ENCODE assay signal across 11 cellular contexts in the genomic region with DNA sequence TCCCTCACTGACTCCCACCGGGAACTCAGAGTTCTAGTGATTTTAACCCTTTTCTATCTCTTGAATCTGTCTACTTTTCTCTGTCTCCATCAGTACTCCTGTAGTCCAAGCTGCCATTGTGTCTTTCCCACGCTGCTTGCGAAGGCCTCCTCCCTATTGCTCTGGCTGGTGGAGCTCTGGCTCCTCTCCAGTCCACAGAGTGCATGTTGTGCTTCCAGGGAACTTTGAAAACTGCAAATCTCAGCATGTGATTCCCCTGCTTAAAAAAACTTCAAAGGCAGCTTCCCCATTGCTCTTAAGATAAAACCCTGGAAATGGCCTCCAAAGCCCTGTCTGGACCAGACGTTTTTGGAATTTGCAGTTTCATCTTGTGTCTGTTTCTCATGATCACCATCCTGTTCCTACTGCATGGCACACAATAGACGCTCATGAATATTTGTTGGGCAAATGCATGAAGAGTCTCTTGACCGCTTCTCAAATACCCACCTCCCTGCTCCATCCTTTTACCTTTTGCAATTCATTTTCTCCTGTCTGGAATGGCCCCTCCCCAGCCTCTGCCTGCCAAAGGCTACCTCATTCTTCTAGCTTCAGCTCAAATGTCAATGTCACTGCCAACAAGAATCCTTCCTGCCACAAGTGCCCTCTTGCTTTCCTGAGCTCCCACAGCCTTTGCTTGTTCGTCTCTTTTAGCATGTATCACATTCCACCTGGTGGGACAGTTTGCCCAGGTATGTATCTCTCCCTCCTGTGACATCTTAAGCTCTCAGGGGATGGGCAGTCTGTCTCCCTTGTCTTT.
DNase-seq lines count a peak whose midpoint lies in the region; ATAC-seq and TF ChIP-seq lines count a peak whose summit lies in the region.
"Had no signal": no experiment of that assay in that cellular context is flagged by ENCODE, and none has a peak within 500 bp of the region (broad histone marks: within the 10 kb centered on the region; RNA-seq: fewer than 3 reads in every experiment).

No MANE protein-coding gene starts in this region.

- H3K27me3 ChIP-seq in colonic mucosa, result no peaks in the 10 kb centered on the region

- peaks cover 35% of the 10 kb centered on the region for H3K36me3 Mint-ChIP-seq in stimulated activated effector memory CD8-positive, alpha-beta T cell treated with anti-CD3 and anti-CD28 coated beads, Interleukin-12 subunit alpha, Interleukin-12 subunit beta, amount 100 ng/mL, for 72 hours
- peaks cover 15 to 22% of the 10 kb centered on the region in 2 donors for H3K36me3 Mint-ChIP-seq in stimulated activated naive B cell treated with anti-CD40 and anti-IgM and Interleukin-4, amounts not matched to agents 10 μg/mL and 1 μg/mL and 100 μg/mL, for 72 hours

- H3K4me1 ChIP-seq in colonic mucosa, result no peaks in the 10 kb centered on the region

- H3K36me3 ChIP-seq in colonic mucosa, result no peaks in the 10 kb centered on the region

- TF ChIP-seq CTCF in colonic mucosa (IDR thresholded peaks at IDR 0.05), result no peak

- no peaks in the 10 kb centered on the region for H3K9me3 ChIP-seq in colonic mucosa

- peak overlapping the region; percentile 29 for H3K27ac ChIP-seq in colonic mucosa

- intact Hi-C loops in colonic mucosa (cut with DNase I), result no loop called here

- H3K4me3 Mint-ChIP-seq in stimulated activated effector memory CD8-positive, alpha-beta T cell treated with anti-CD3 and anti-CD28 coated beads, Interleukin-12 subunit alpha, Interleukin-12 subunit beta, amount 100 ng/mL, for 72 hours, result no peak overlapping the region
- H3K4me3 Mint-ChIP-seq in stimulated activated naive B cell treated with anti-CD40 and anti-IgM and Interleukin-4, amounts not matched to agents 10 μg/mL and 1 μg/mL and 100 μg/mL, for 72 hours, result no peak overlapping the region

- H3K27ac Mint-ChIP-seq in stimulated activated effector memory CD8-positive, alpha-beta T cell treated with anti-CD3 and anti-CD28 coated beads, Interleukin-12 subunit alpha, Interleukin-12 subunit beta, amount 100 ng/mL, for 72 hours, result peak overlapping the region; percentile 78
- no peak overlapping the region for H3K27ac Mint-ChIP-seq in stimulated activated naive B cell treated with anti-CD40 and anti-IgM and Interleukin-4, amounts not matched to agents 10 μg/mL and 1 μg/mL and 100 μg/mL, for 72 hours

- H3K9ac ChIP-seq in colonic mucosa (ENCODE audit: low read depth in 2 of 2, low read length in 2 of 2), result no peak overlapping the region

- H3K4me3 ChIP-seq in colonic mucosa, result no peak overlapping the region

- peaks cover 50% of the 10 kb centered on the region for H3K4me1 Mint-ChIP-seq in stimulated activated effector memory CD8-positive, alpha-beta T cell treated with anti-CD3 and anti-CD28 coated beads, Interleukin-12 subunit alpha, Interleukin-12 subunit beta, amount 100 ng/mL, for 72 hours
- peaks cover 29 to 39% of the 10 kb centered on the region in 2 donors for H3K4me1 Mint-ChIP-seq in stimulated activated naive B cell treated with anti-CD40 and anti-IgM and Interleukin-4, amounts not matched to agents 10 μg/mL and 1 μg/mL and 100 μg/mL, for 72 hours

- no peaks in the 10 kb centered on the region for H3K9me3 Mint-ChIP-seq in stimulated activated effector memory CD8-positive, alpha-beta T cell treated with anti-CD3 and anti-CD28 coated beads, Interleukin-12 subunit alpha, Interleukin-12 subunit beta, amount 100 ng/mL, for 72 hours
- no peaks in the 10 kb centered on the region for H3K9me3 Mint-ChIP-seq in stimulated activated naive B cell treated with anti-CD40 and anti-IgM and Interleukin-4, amounts not matched to agents 10 μg/mL and 1 μg/mL and 100 μg/mL, for 72 hours

- no peaks in the 10 kb centered on the region for H3K27me3 Mint-ChIP-seq in stimulated activated naive B cell treated with anti-CD40 and anti-IgM and Interleukin-4, amounts not matched to agents 10 μg/mL and 1 μg/mL and 100 μg/mL, for 72 hours

- peak; percentile 95 for DNase-seq in NCI-H2029 (lab: John Stamatoyannopoulos, UW)
- DNase-seq in colonic mucosa, result no peak
- DNase-seq in medulla oblongata (ENCODE audit: extremely low spot score), result peak; percentile 74
- no peak for DNase-seq in stimulated activated effector memory CD8-positive, alpha-beta T cell treated with anti-CD3 and anti-CD28 coated beads, Interleukin-12 subunit alpha, Interleukin-12 subunit beta, amount 100 ng/mL, for 72 hours (ENCODE audit: low spot score in 2 of 2)
- no peak for DNase-seq in stimulated activated naive B cell treated with anti-CD40 and anti-IgM and Interleukin-4, amounts not matched to agents 10 μg/mL and 1 μg/mL and 100 μg/mL, for 72 hours
- no peak for DNase-seq in T1000 (lab: John Stamatoyannopoulos, UW)
- DNase-seq: activated T-cell treated with anti-CD3 and anti-CD28 coated beads, Interleukin-2, amount 50 U/mL, for 48 hours; effector memory CD4-positive, alpha-beta T cell; NCI-H1048 had no signal

- no peak for ATAC-seq in stimulated activated effector memory CD8-positive, alpha-beta T cell treated with anti-CD3 and anti-CD28 coated beads, Interleukin-12 subunit alpha, Interleukin-12 subunit beta, amount 100 ng/mL, for 72 hours
- ATAC-seq in stimulated activated naive B cell treated with anti-CD40 and anti-IgM and Interleukin-4, amounts not matched to agents 10 μg/mL and 1 μg/mL and 100 μg/mL, for 72 hours (replicated peaks), result no peak
- ATAC-seq in GM21381 (IDR thresholded peaks at IDR 0.05; ENCODE audit: unreplicated experiment) (no peak), HG02840 (IDR thresholded peaks at IDR 0.05; ENCODE audit: low FRiP score, unreplicated experiment) (no peak)

Comparison
In these comparisons a context has a peak if more than half of its experiments do, and no peak if none do; other contexts are left out.
1. DNase-seq: peak in NCI-H2029 (single experiment) and medulla oblongata (single experiment); none in colonic mucosa (single experiment), stimulated activated effector memory CD8-positive, alpha-beta T cell treated with anti-CD3 and anti-CD28 coated beads, Interleukin-12 subunit alpha, Interleukin-12 subunit beta, amount 100 ng/mL, for 72 hours (0 of 2), stimulated activated naive B cell treated with anti-CD40 and anti-IgM and Interleukin-4, amounts not matched to agents 10 μg/mL and 1 μg/mL and 100 μg/mL, for 72 hours (single experiment) and T1000 (single experiment).